1 cellular context compared by ENCODE assay signal in genomic region chr1:90800012-90800717, GRCh38.
TF ChIP-seq lines count a peak whose summit lies in the region.

No MANE protein-coding gene starts in this region.

TF ChIP-seq in GM23338, 12 proteins besides CTCF, POLR2A, EP300 and RAD21 (continued from another document):
- TF ChIP-seq ZNF331 (CRISPR knock-in tag; IDR thresholded peaks at IDR 0.05; ENCODE audit: low read depth) (no peak), EZH2phosphoT487 (IDR thresholded peaks at IDR 0.05; ENCODE audit: unreplicated experiment) (no peak), POLR2AphosphoS5 (IDR thresholded peaks at IDR 0.05; ENCODE audit: low read depth) (no peak), ZNF114 (CRISPR knock-in tag; IDR thresholded peaks at IDR 0.05) (no peak), REST (IDR thresholded peaks at IDR 0.05; ENCODE audit: unreplicated experiment) (no peak), STAT1 (IDR thresholded peaks at IDR 0.05; ENCODE audit: unreplicated experiment) (no peak), ETS1 (IDR thresholded peaks at IDR 0.05) (no peak)
